In genomic region chr5:37838152-37838932, GRCh38 we compare ENCODE assay signal across 8 cellular contexts. TPM values are rescaled to one million over a fixed set of nuclear protein-coding genes. Genes with fewer than 3 reads are reported as not detected.
DNase-seq lines count a peak whose midpoint lies in the region; ATAC-seq and TF ChIP-seq lines count a peak whose summit lies in the region.

No MANE protein-coding gene starts in this region.

- intact Hi-C loops in dorsolateral prefrontal cortex (cut with DNase I): loop anchor here in 1 of 2 donors (5.0 kb wide), 1 partner anchor 116 kb away; no protein-coding TSS in a partner anchor

- DNase-seq in EL (peak; percentile 67), NCI-H2196 (lab: John Stamatoyannopoulos, UW; ENCODE audit: unreplicated experiment) (peak; percentile 67), dorsolateral prefrontal cortex (peak in 6 of 10 donors; percentile 35 to 60 (median 50)), midbrain (lab: John Stamatoyannopoulos, UW) (peak; percentile 25), cerebellar nuclear complex (lab: John Stamatoyannopoulos, UW) (no peak)
- no peak for DNase-seq in effector CD8-positive, alpha-beta T cell (lab: John Stamatoyannopoulos, UW)

- no peak for ATAC-seq in HG02870 (IDR thresholded peaks at IDR 0.05; ENCODE audit: unreplicated experiment)
- no peak for ATAC-seq in HG02798 (IDR thresholded peaks at IDR 0.05; ENCODE audit: poor library complexity, unreplicated experiment)

- peaks cover 0 to 92% (median 65%) of the 10 kb centered on the region in 45 donors for H3K27me3 ChIP-seq in dorsolateral prefrontal cortex

- H3K27ac ChIP-seq in dorsolateral prefrontal cortex: peak overlapping the region in 21 of 59 donors; percentile 4 to 85 (median 46)

- peak overlapping the region; percentile 33 to 77 (median 61) for H3K4me3 ChIP-seq in dorsolateral prefrontal cortex

- TF ChIP-seq CTCF in dorsolateral prefrontal cortex (IDR thresholded peaks at IDR 0.05 in 54 of 56, conservative IDR thresholded peaks at IDR 0.05 in 2 of 56; ENCODE audit: low read depth in 1 of 56, partially characterized antibody in 56 of 56): peak in 24 of 56 donors; percentile 10 to 50 (median 27)

RNA-seq across cellular contexts. Expression of gene GDNF, which starts 1.5 kb away (rescaled TPM):
- total RNA-seq in dorsolateral prefrontal cortex: 1 to 10 TPM in 54 of 120 experiments, under 1 TPM in 63, not detected in 3; 0.14 to 5.8 (median 0.91) TPM

Comparison
In these comparisons a context has a peak if more than half of its experiments do, and no peak if none do; other contexts are left out.
1. DNase-seq: peak in EL (single experiment), NCI-H2196 (single experiment), dorsolateral prefrontal cortex (6 of 10) and midbrain (single experiment); none in effector CD8-positive, alpha-beta T cell (single experiment) and cerebellar nuclear complex (0 of 2).